In genomic region chr2:239026711-239027430, GRCh38 we compare ENCODE assay signal across 1 cellular context.
A peak's percentile ranks its signal among the peaks of the same experiment; 100 is the strongest.
TF ChIP-seq lines count a peak whose summit lies in the region.

No MANE protein-coding gene starts in this region.

TF ChIP-seq in H1, 55 proteins besides CTCF, POLR2A, EP300 and RAD21:
- TF ChIP-seq GABPA (IDR thresholded peaks at IDR 0.05; ENCODE audit: borderline replicate concordance, insufficient read depth, low read length) (0 out of 2 replicates have a peak, but pooled peaks have one; percentile 46), E2F6 (IDR thresholded peaks at IDR 0.05) (no peak)
